In genomic region chr3:127495821-127496220, GRCh38 we compare ENCODE assay signal across 13 cellular contexts.
DNase-seq lines count a peak whose midpoint lies in the region; ATAC-seq, FAIRE-seq and TF ChIP-seq lines count a peak whose summit lies in the region.
"Had no signal": no experiment of that assay in that cellular context is flagged by ENCODE, and none has a peak within 500 bp of the region (broad histone marks: within the 10 kb centered on the region; RNA-seq: fewer than 3 reads in every experiment).

No MANE protein-coding gene starts in this region.

- H2AFZ ChIP-seq in Karpas-422 (ENCODE audit: low read length) = no peak overlapping the region
- no peak overlapping the region for H2AFZ ChIP-seq in H1 (ENCODE audit: low read length)

- H3K36me3 ChIP-seq in Karpas-422 (ENCODE audit: insufficient read depth, low read length) = no peaks in the 10 kb centered on the region; the same call in 1 of the 2 replicates
- H3K36me3 ChIP-seq in H1 (ENCODE audit: control insufficient read depth in 2 of 4, insufficient read depth in 4 of 4, low read length in 3 of 4) = peaks cover 0 to 4% (median 2%) of the 10 kb centered on the region in 4 experiments; a peak in 2 of 8 replicates

- no peak overlapping the region for H3K18ac ChIP-seq in H1 (ENCODE audit: extremely low read depth, low read length)

- H3K27ac ChIP-seq in Karpas-422 (ENCODE audit: low read length) (no peak overlapping the region), H1 (ENCODE audit: low read depth, low read length) (no peak overlapping the region)
- H3K27ac ChIP-seq: A549 had no signal

- POLR2A ChIA-PET in H1 (lab: Charles Lee; ENCODE audit: partially characterized antibody) = interaction anchor here (0.6 kb wide), 1 partner anchor 22 kb away, joined by 3 read pairs; no protein-coding TSS in a partner anchor

- H3K4me3 ChIP-seq in Karpas-422 (ENCODE audit: low read length) = no peak overlapping the region
- H3K4me3 ChIP-seq in H1 (ENCODE audit: extremely low read depth in 1 of 4, insufficient read depth in 2 of 4, low read depth in 3 of 4, low read length in 4 of 4) = no peak overlapping the region
- H3K4me3 ChIP-seq: A549 had no signal

- H2BK20ac ChIP-seq in H1 (ENCODE audit: low read length) = 0 out of 2 replicates have a peak overlapping the region, but pooled peaks have one; percentile 61

- peaks cover 24% of the 10 kb centered on the region for H3K4me1 ChIP-seq in Karpas-422 (ENCODE audit: low read length)
- no peaks in the 10 kb centered on the region; a peak in 1 of 7 replicates for H3K4me1 ChIP-seq in H1 (replicated peaks in 1 of 4; ENCODE audit: control insufficient read depth in 3 of 4, insufficient read depth in 4 of 4, low read length in 3 of 4)
- H3K4me1 ChIP-seq: A549 had no signal

- H3K9me3 ChIP-seq in Karpas-422 (ENCODE audit: low read length) = no peaks in the 10 kb centered on the region; the same call in 1 of the 2 replicates
- H3K9me3 ChIP-seq in H1 (ENCODE audit: insufficient read depth in 2 of 2, low read depth in 1 of 2, low read length in 1 of 2) = peaks cover 16 to 31% of the 10 kb centered on the region in 2 experiments

- H3K9me2 ChIP-seq in Karpas-422 (replicated peaks; ENCODE audit: insufficient read depth, low read length) = no peaks in the 10 kb centered on the region

- H3K23ac ChIP-seq in H1 (ENCODE audit: insufficient read length) = no peak overlapping the region

- ATAC-seq in HG02588 (IDR thresholded peaks at IDR 0.05; ENCODE audit: unreplicated experiment) = no peak
- ATAC-seq: A549; CD8-positive, alpha-beta T cell; HepG2 had no signal

- CTCF ChIA-PET in H1 (lab: Charles Lee; ENCODE audit: partially characterized antibody) = no interaction called here

- DNase-seq in Karpas-422 (peak; percentile 11), NCI-H2171 (lab: John Stamatoyannopoulos, UW) (peak; percentile 80), H1 (ENCODE audit: low read depth in 1 of 2, low spot score in 2 of 2) (no peak), NCI-H128 (lab: John Stamatoyannopoulos, UW; ENCODE audit: unreplicated experiment) (no peak)
- no peak for DNase-seq in stimulated activated CD4-positive, alpha-beta T cell treated with anti-CD3 and anti-CD28 coated beads, Interleukin-2, amount 100 ng/mL, for 48 hours
- DNase-seq: COR-L47, HCEC 1CT, HFFc6 had no signal

- no peak overlapping the region for H2BK15ac ChIP-seq in H1 (ENCODE audit: low read length)

- H2BK12ac ChIP-seq in H1 (ENCODE audit: low read depth, low read length) = no peak overlapping the region

- no peak overlapping the region for H3K56ac ChIP-seq in H1 (replicated peaks; ENCODE audit: insufficient read length, low read depth, low read length)

- no peak overlapping the region for H3K14ac ChIP-seq in H1 (ENCODE audit: insufficient read length)

- no peak overlapping the region for H4K5ac ChIP-seq in H1 (ENCODE audit: insufficient read length, low read depth, low read length)

- H3K79me2 ChIP-seq in Karpas-422 (ENCODE audit: low read length) (no peaks in the 10 kb centered on the region), H1 (ENCODE audit: control insufficient read depth in 1 of 2, insufficient read depth in 2 of 2, low read length in 2 of 2) (no peaks in the 10 kb centered on the region)

- H2BK5ac ChIP-seq in H1 (ENCODE audit: low read depth, low read length) = no peak overlapping the region

- H3K27me3 ChIP-seq in Karpas-422 (ENCODE audit: low read length) (peaks cover 5% of the 10 kb centered on the region; the same call in 1 of the 2 replicates), H1 (replicated peaks in 1 of 4; ENCODE audit: control insufficient read depth in 3 of 4, extremely low read depth in 1 of 4, insufficient read depth in 3 of 4, low read length in 3 of 4) (no peaks in the 10 kb centered on the region)

- FAIRE-seq in H1 (lab: Jason Lieb, UNC) = no peak
- FAIRE-seq: A549, HepG2, HTR-8/SVneo had no signal

- H3K4me2 ChIP-seq in Karpas-422 (ENCODE audit: low read depth, low read length, poor library complexity, severe bottlenecking) = no peak overlapping the region
- H3K4me2 ChIP-seq in H1 (ENCODE audit: insufficient read depth in 1 of 2, low read depth in 2 of 2, low read length in 2 of 2) = no peak overlapping the region
- H3K4me2 ChIP-seq: A549 had no signal

- H2BK120ac ChIP-seq in H1 (replicated peaks; ENCODE audit: low read depth, low read length) = no peak overlapping the region

- H3K79me1 ChIP-seq in H1 (ENCODE audit: low read depth, low read length) = no peaks in the 10 kb centered on the region

- no peak for TF ChIP-seq CTCF in H1 (IDR thresholded peaks at IDR 0.05; ENCODE audit: control extremely low read depth in 1 of 3, insufficient read depth in 1 of 3, low read depth in 1 of 3, low read length in 3 of 3)

- H4K8ac ChIP-seq in H1 (ENCODE audit: extremely low read depth, insufficient read depth, low read length) = no peak overlapping the region

- H3K23me2 ChIP-seq in H1 (ENCODE audit: low read depth, low read length) = no peaks in the 10 kb centered on the region

- TF ChIP-seq RAD21 in H1 (IDR thresholded peaks at IDR 0.05 in 1 of 2, conservative IDR thresholded peaks at IDR 0.05 in 1 of 2; ENCODE audit: low read depth in 2 of 2, low read length in 2 of 2) = no peak

- TF ChIP-seq POLR2A in H1 (IDR thresholded peaks at IDR 0.05; ENCODE audit: control extremely low read depth in 1 of 2, low read depth in 2 of 2, low read length in 2 of 2) = no peak

- no peak overlapping the region for H3K9ac ChIP-seq in Karpas-422 (ENCODE audit: low read length)
- no peak overlapping the region for H3K9ac ChIP-seq in H1 (replicated peaks in 1 of 4; ENCODE audit: extremely low read depth in 1 of 4, low read depth in 3 of 4, low read length in 3 of 4)

- H2AK5ac ChIP-seq in H1 (ENCODE audit: low read depth, low read length) = no peak overlapping the region

- H3K4ac ChIP-seq in H1 (replicated peaks; ENCODE audit: insufficient read length, low read depth, low read length) = peak overlapping the region; percentile 23

- TF ChIP-seq EP300 in H1 (IDR thresholded peaks at IDR 0.05; ENCODE audit: borderline replicate concordance in 1 of 2, low read depth in 2 of 2, low read length in 2 of 2) = no peak

- H4K20me1 ChIP-seq in Karpas-422 (ENCODE audit: insufficient read depth, low read depth, low read length) (no peaks in the 10 kb centered on the region), H1 (replicated peaks in 1 of 2; ENCODE audit: control insufficient read depth in 1 of 2, insufficient read depth in 2 of 2, low read length in 2 of 2) (no peaks in the 10 kb centered on the region)

- H4K91ac ChIP-seq in H1 (replicated peaks; ENCODE audit: insufficient read length, low read length) = peak overlapping the region; percentile 42

TF ChIP-seq in H1, 55 proteins besides CTCF, POLR2A, EP300 and RAD21:
- TF ChIP-seq, protein P1, sequence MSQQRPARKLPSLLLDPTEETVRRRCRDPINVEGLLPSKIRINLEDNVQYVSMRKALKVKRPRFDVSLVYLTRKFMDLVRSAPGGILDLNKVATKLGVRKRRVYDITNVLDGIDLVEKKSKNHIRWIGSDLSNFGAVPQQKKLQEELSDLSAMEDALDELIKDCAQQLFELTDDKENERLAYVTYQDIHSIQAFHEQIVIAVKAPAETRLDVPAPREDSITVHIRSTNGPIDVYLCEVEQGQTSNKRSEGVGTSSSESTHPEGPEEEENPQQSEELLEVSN (IDR thresholded peaks at IDR 0.05) = no peak
- no peak for TF ChIP-seq EZH2 (IDR thresholded peaks at IDR 0.05; ENCODE audit: low read depth, low read length, severe bottlenecking)
- TF ChIP-seq YY1 (IDR thresholded peaks at IDR 0.05; ENCODE audit: low read depth, low read length) = no peak
- no peak for TF ChIP-seq SP2 (IDR thresholded peaks at IDR 0.05; ENCODE audit: low read length)
- TF ChIP-seq ATF2 (IDR thresholded peaks at IDR 0.05; ENCODE audit: low read length) = no peak
- no peak for TF ChIP-seq TEAD4 (IDR thresholded peaks at IDR 0.05; ENCODE audit: low read depth, low read length)
- no peak for TF ChIP-seq POU5F1 (IDR thresholded peaks at IDR 0.05; ENCODE audit: low read depth, low read length)
- no peak for TF ChIP-seq CEBPB (IDR thresholded peaks at IDR 0.05; ENCODE audit: low read depth, low read length)
- TF ChIP-seq EGR1 (IDR thresholded peaks at IDR 0.05; ENCODE audit: borderline replicate concordance, low read depth, low read length) = no peak
- no peak for TF ChIP-seq TAF1 (IDR thresholded peaks at IDR 0.05; ENCODE audit: low read depth, low read length)
- TF ChIP-seq CHD1 (IDR thresholded peaks at IDR 0.05; ENCODE audit: low read depth, low read length) = no peak
- TF ChIP-seq SP4 (IDR thresholded peaks at IDR 0.05; ENCODE audit: low read length) = no peak
- no peak for TF ChIP-seq SIRT6 (IDR thresholded peaks at IDR 0.05; ENCODE audit: low read length)
- no peak for TF ChIP-seq HDAC6 (IDR thresholded peaks at IDR 0.05; ENCODE audit: low read depth, low read length)
- TF ChIP-seq CBX8 (IDR thresholded peaks at IDR 0.05; ENCODE audit: borderline replicate concordance, low read depth, low read length) = no peak
- no peak for TF ChIP-seq HDAC2 (IDR thresholded peaks at IDR 0.05; ENCODE audit: borderline replicate concordance in 1 of 2, low read depth in 2 of 2, low read length in 2 of 2)
- no peak for TF ChIP-seq ATF3 (IDR thresholded peaks at IDR 0.05; ENCODE audit: insufficient read depth, low read depth, low read length)
- TF ChIP-seq NRF1 (IDR thresholded peaks at IDR 0.05; ENCODE audit: low read depth, low read length) = no peak
- no peak for TF ChIP-seq MAX (IDR thresholded peaks at IDR 0.05)

Comparison
In these comparisons a context has a peak if more than half of its experiments do, and no peak if none do; other contexts are left out.
1. DNase-seq: peak in Karpas-422 (single experiment) and NCI-H2171 (single experiment); none in H1 (0 of 2), stimulated activated CD4-positive, alpha-beta T cell treated with anti-CD3 and anti-CD28 coated beads, Interleukin-2, amount 100 ng/mL, for 48 hours (0 of 2) and NCI-H128 (single experiment).